Comparison of ENCODE assay signal across 2 cellular contexts in genomic region chr17:18225562-18226283, GRCh38.
TF ChIP-seq lines count a peak whose summit lies in the region.

LLGL1 (plus strand) TSS chr17:18225635; CDS start chr17:18225683, 48 bp downstream.

TF ChIP-seq in HEK293, 187 proteins besides CTCF, POLR2A, EP300 and RAD21 (continues in another document):
- peak; percentile 89 for TF ChIP-seq ZNF335 (tag by site-specific recombination; conservative IDR thresholded peaks at IDR 0.05)
- 0 out of 2 replicates have a peak, but pooled peaks have one; percentile 8 for TF ChIP-seq KLF1 (tag by site-specific recombination; IDR thresholded peaks at IDR 0.05)
- no peak for TF ChIP-seq ZNF175 (tag by site-specific recombination; IDR thresholded peaks at IDR 0.05)
- no peak for TF ChIP-seq PBX3 (CRISPR knock-in tag; IDR thresholded peaks at IDR 0.05)
- TF ChIP-seq ZNF560 (tag by site-specific recombination; IDR thresholded peaks at IDR 0.05; ENCODE audit: borderline replicate concordance), result no peak
- peak; percentile 80 for TF ChIP-seq PATZ1 (tag by site-specific recombination; IDR thresholded peaks at IDR 0.05)
- peak; percentile 33 for TF ChIP-seq KLF8 (tag by site-specific recombination; IDR thresholded peaks at IDR 0.05)
- TF ChIP-seq ZBTB20 (tag by site-specific recombination; IDR thresholded peaks at IDR 0.05), result peak; percentile 75; the same call in 1 of the 2 replicates
- peak; percentile 21; the same call in 1 of the 2 replicates for TF ChIP-seq ZBTB48 (tag by site-specific recombination; IDR thresholded peaks at IDR 0.05)
- TF ChIP-seq PRDM10 (tag by site-specific recombination; IDR thresholded peaks at IDR 0.05), result 0 out of 2 replicates have a peak, but pooled peaks have one; percentile 20
- TF ChIP-seq ZFHX2 (tag by site-specific recombination; conservative IDR thresholded peaks at IDR 0.05), result 0 out of 2 replicates have a peak, but pooled peaks have one; percentile 37
- TF ChIP-seq ZFP69B (tag by site-specific recombination; IDR thresholded peaks at IDR 0.05), result peak; percentile 23; the same call in 1 of the 2 replicates
- TF ChIP-seq ZNF660 (tag by site-specific recombination; IDR thresholded peaks at IDR 0.05), result no peak
- peak; percentile 55; the same call in 1 of the 2 replicates for TF ChIP-seq ZBTB17 (tag by site-specific recombination; IDR thresholded peaks at IDR 0.05)
- TF ChIP-seq GLIS2 (tag by site-specific recombination; IDR thresholded peaks at IDR 0.05), result peak; percentile 27; the same call in 1 of the 2 replicates
- TF ChIP-seq RBAK (tag by site-specific recombination; IDR thresholded peaks at IDR 0.05), result no peak
- peak; percentile 88 for TF ChIP-seq ZBTB8A (tag by site-specific recombination; IDR thresholded peaks at IDR 0.05)
- peak; percentile 32; the same call in 1 of the 2 replicates for TF ChIP-seq KLF9 (tag by site-specific recombination; IDR thresholded peaks at IDR 0.05; ENCODE audit: low read depth)
- TF ChIP-seq WT1 (tag by site-specific recombination; IDR thresholded peaks at IDR 0.05), result no peak
- peak; percentile 65; the same call in 1 of the 2 replicates for TF ChIP-seq ZBTB7A (tag by site-specific recombination; IDR thresholded peaks at IDR 0.05; ENCODE audit: low read depth)
- 0 out of 2 replicates have a peak, but pooled peaks have one; percentile 10 for TF ChIP-seq ZNF600 (tag by site-specific recombination; IDR thresholded peaks at IDR 0.05)

TF ChIP-seq in H1, 55 proteins besides CTCF, POLR2A, EP300 and RAD21:
- TF ChIP-seq SRF (IDR thresholded peaks at IDR 0.05; ENCODE audit: low read depth, low read length), result no peak
- peak; percentile 87 for TF ChIP-seq CREB1 (IDR thresholded peaks at IDR 0.05)
- no peak for TF ChIP-seq MAX (IDR thresholded peaks at IDR 0.05)
- peak; percentile 13; the same call in 1 of the 2 replicates for TF ChIP-seq ATF3 (IDR thresholded peaks at IDR 0.05; ENCODE audit: insufficient read depth, low read depth, low read length)
- TF ChIP-seq SIN3A (conservative IDR thresholded peaks at IDR 0.05 in 1 of 2, IDR thresholded peaks at IDR 0.05 in 1 of 2; ENCODE audit: low read depth in 1 of 2, low read length in 2 of 2), result 0 out of 4 replicates have a peak, but pooled peaks have one; percentile 9 to 47
- TF ChIP-seq TAF1 (IDR thresholded peaks at IDR 0.05; ENCODE audit: low read depth, low read length), result 0 out of 2 replicates have a peak, but pooled peaks have one; percentile 7
- TF ChIP-seq RXRA (IDR thresholded peaks at IDR 0.05; ENCODE audit: insufficient read depth, low read depth, low read length), result no peak
- peak; percentile 70 for TF ChIP-seq KDM4A (IDR thresholded peaks at IDR 0.05; ENCODE audit: low read depth, low read length, severe bottlenecking)
- TF ChIP-seq CTBP2 (IDR thresholded peaks at IDR 0.05; ENCODE audit: borderline replicate concordance, insufficient read depth, insufficient read length, low read length), result no peak
